1 cellular context compared by ENCODE assay signal in the genomic region with DNA sequence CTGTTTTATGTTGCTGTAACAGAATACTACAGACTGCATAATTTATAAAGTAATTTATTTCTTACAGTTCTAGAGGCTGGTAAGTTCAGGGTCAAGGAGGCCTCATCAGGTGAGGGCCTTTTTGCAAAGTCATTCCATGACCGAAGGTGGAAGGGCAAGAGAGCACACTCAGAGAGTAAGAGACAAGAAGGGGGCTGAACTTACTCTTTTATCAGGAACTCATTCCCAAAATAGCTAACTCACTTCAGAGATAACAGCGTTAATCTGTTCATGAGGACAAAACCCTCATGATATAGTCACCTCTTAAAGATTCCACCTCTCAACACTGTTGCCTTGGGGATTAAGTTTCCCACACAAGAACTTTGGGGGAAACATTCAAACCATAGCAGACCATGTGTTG.
TF ChIP-seq lines count a peak whose summit lies in the region.

No MANE protein-coding gene starts in this region.

TF ChIP-seq in HepG2, 621 proteins besides CTCF, POLR2A, EP300 and RAD21:
- TF ChIP-seq ZMAT3 (CRISPR knock-in tag; conservative IDR thresholded peaks at IDR 0.05) (no peak), NFIC (IDR thresholded peaks at IDR 0.05; ENCODE audit: low read length) (no peak), ZNF160 (CRISPR knock-in tag; IDR thresholded peaks at IDR 0.05) (no peak), NFE2L1 (CRISPR knock-in tag; IDR thresholded peaks at IDR 0.05; ENCODE audit: borderline replicate concordance) (no peak), NFE2L2 (IDR thresholded peaks at IDR 0.05; ENCODE audit: low read length) (peak; percentile 67; the same call in 1 of the 2 replicates), ZFP41 (CRISPR knock-in tag; IDR thresholded peaks at IDR 0.05; ENCODE audit: borderline replicate concordance) (no peak), GTF2F1 (IDR thresholded peaks at IDR 0.05; ENCODE audit: low read length) (no peak), RBM22 (optimal IDR thresholded peaks at IDR 0.05; ENCODE audit: low read length) (peak; percentile 68), CREM (IDR thresholded peaks at IDR 0.05) (no peak), CREM (CRISPR knock-in tag; IDR thresholded peaks at IDR 0.05) (no peak)
- TF ChIP-seq, protein P1, sequence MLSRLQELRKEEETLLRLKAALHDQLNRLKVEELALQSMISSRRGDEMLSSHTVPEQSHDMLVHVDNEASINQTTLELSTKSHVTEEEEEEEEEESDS (CRISPR knock-in tag; IDR thresholded peaks at IDR 0.05; ENCODE audit: borderline replicate concordance): 0 out of 2 replicates have a peak, but pooled peaks have one; percentile 29
